In the genomic region with DNA sequence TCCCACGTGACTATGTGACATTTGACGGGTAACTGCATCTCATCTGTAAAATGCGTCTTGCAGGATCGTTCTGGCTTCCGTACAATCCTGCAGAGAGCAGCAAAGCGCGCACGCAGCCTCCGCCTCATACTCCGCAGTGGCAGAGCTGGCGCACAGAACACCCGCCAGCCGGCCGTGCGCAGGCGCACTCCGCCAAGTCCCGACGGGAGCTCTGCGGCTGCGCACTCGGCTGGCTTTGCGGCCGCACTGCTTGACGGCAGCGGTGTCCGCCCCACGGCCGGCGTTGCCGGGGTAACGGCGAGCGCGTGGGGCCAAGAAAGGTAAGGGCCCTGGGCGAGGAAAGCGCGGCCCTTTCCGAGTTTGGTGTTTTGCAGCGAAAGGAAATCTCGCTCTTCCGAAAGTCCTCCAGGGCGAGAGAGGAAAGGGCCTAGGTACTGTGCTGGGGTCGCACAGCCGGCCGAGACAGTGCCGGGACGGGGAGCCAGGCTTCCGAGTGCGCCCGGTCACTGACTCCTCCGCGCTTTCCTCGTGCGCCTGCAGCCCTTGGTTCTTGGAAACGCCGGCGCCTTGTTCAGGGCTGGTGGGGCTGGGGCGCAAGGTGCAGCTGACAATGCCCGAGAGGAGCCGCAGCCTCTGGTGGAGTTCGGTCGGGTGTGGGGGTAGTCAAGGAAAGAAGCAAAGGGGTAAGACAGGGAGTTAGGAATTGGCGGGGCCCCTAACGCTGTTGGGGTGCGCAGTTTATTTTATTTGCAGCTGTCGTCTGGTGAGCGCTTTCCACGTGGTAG, we compare ENCODE assay signal across 1 cellular context.
TF ChIP-seq lines count a peak whose summit lies in the region.

A gene (plus strand): TSS at position 283 of the 785 bp plus-strand sequence. CDS start 5,321 bp downstream, outside the sequence.

TF ChIP-seq in HepG2, 621 proteins besides CTCF, POLR2A, EP300 and RAD21 (continued from another document and continues in another):
- TF ChIP-seq, protein P1, sequence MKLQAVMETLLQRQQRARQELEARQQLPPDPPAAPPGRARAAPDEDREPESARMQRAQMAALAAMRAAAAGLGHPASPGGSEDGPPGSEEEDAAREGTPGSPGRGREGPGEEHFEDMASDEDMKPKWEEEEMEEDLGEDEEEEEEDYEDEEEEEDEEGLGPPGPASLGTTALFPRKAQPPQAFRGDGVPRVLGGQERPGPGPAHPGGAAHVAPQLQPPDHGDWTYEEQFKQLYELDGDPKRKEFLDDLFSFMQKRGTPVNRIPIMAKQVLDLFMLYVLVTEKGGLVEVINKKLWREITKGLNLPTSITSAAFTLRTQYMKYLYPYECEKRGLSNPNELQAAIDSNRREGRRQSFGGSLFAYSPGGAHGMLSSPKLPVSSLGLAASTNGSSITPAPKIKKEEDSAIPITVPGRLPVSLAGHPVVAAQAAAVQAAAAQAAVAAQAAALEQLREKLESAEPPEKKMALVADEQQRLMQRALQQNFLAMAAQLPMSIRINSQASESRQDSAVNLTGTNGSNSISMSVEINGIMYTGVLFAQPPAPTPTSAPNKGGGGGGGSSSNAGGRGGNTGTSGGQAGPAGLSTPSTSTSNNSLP (IDR thresholded peaks at IDR 0.05; ENCODE audit: low read depth, low read length): no peak
- TF ChIP-seq, protein P2, sequence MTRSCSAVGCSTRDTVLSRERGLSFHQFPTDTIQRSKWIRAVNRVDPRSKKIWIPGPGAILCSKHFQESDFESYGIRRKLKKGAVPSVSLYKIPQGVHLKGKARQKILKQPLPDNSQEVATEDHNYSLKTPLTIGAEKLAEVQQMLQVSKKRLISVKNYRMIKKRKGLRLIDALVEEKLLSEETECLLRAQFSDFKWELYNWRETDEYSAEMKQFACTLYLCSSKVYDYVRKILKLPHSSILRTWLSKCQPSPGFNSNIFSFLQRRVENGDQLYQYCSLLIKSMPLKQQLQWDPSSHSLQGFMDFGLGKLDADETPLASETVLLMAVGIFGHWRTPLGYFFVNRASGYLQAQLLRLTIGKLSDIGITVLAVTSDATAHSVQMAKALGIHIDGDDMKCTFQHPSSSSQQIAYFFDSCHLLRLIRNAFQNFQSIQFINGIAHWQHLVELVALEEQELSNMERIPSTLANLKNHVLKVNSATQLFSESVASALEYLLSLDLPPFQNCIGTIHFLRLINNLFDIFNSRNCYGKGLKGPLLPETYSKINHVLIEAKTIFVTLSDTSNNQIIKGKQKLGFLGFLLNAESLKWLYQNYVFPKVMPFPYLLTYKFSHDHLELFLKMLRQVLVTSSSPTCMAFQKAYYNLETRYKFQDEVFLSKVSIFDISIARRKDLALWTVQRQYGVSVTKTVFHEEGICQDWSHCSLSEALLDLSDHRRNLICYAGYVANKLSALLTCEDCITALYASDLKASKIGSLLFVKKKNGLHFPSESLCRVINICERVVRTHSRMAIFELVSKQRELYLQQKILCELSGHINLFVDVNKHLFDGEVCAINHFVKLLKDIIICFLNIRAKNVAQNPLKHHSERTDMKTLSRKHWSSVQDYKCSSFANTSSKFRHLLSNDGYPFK (CRISPR knock-in tag; IDR thresholded peaks at IDR 0.05; ENCODE audit: borderline replicate concordance): peak; percentile 89; the same call in 1 of the 2 replicates
- TF ChIP-seq ZFP82 (CRISPR knock-in tag; IDR thresholded peaks at IDR 0.05; ENCODE audit: borderline replicate concordance) (no peak), NCOR1 (IDR thresholded peaks at IDR 0.05; ENCODE audit: borderline replicate concordance, low read length) (no peak), ZNF878 (CRISPR knock-in tag; IDR thresholded peaks at IDR 0.05) (no peak), KDM1A (CRISPR knock-in tag; IDR thresholded peaks at IDR 0.05) (no peak), NR1H2 (CRISPR knock-in tag; IDR thresholded peaks at IDR 0.05; ENCODE audit: borderline replicate concordance, low read depth) (no peak), ZNF670 (CRISPR knock-in tag; IDR thresholded peaks at IDR 0.05; ENCODE audit: borderline replicate concordance) (no peak), HNF4G (IDR thresholded peaks at IDR 0.05; ENCODE audit: borderline replicate concordance, low read depth, low read length) (no peak), HNF4G (CRISPR knock-in tag; IDR thresholded peaks at IDR 0.05; ENCODE audit: borderline replicate concordance, low read depth) (no peak), ZMAT3 (CRISPR knock-in tag; conservative IDR thresholded peaks at IDR 0.05) (peak; percentile 92), TEAD3 (CRISPR knock-in tag; optimal IDR thresholded peaks at IDR 0.05; ENCODE audit: borderline replicate concordance) (peak; percentile 42), ZNF101 (CRISPR knock-in tag; IDR thresholded peaks at IDR 0.05; ENCODE audit: borderline replicate concordance, low read depth) (no peak), ZKSCAN5 (CRISPR knock-in tag; IDR thresholded peaks at IDR 0.05) (no peak), ZNF350 (CRISPR knock-in tag; IDR thresholded peaks at IDR 0.05; ENCODE audit: borderline replicate concordance, low read depth) (peak; percentile 91; the same call in 1 of the 2 replicates), GPN1 (CRISPR knock-in tag; IDR thresholded peaks at IDR 0.05; ENCODE audit: borderline replicate concordance) (no peak), ZNF816 (CRISPR knock-in tag; IDR thresholded peaks at IDR 0.05; ENCODE audit: borderline replicate concordance) (no peak), MLLT10 (CRISPR knock-in tag; IDR thresholded peaks at IDR 0.05) (no peak), GZF1 (CRISPR knock-in tag; IDR thresholded peaks at IDR 0.05) (peak; percentile 62; the same call in 1 of the 2 replicates), PHF21A (CRISPR knock-in tag; IDR thresholded peaks at IDR 0.05) (no peak; the same call in 1 of the 2 replicates), RFX1 (IDR thresholded peaks at IDR 0.05) (peak; percentile 96), GLI4 (CRISPR knock-in tag; IDR thresholded peaks at IDR 0.05; ENCODE audit: borderline replicate concordance) (no peak), ZNF547 (CRISPR knock-in tag; IDR thresholded peaks at IDR 0.05) (no peak), ZNF446 (CRISPR knock-in tag; IDR thresholded peaks at IDR 0.05) (0 out of 2 replicates have a peak, but pooled peaks have one; percentile 65), FIP1L1 (IDR thresholded peaks at IDR 0.05; ENCODE audit: borderline replicate concordance, insufficient read depth, low read depth, low read length) (no peak), XRCC5 (optimal IDR thresholded peaks at IDR 0.05; ENCODE audit: low read length) (no peak), ZNF383 (CRISPR knock-in tag; IDR thresholded peaks at IDR 0.05; ENCODE audit: borderline replicate concordance) (no peak), ZNF75D (CRISPR knock-in tag; IDR thresholded peaks at IDR 0.05; ENCODE audit: borderline replicate concordance) (no peak)
- TF ChIP-seq, protein P3, sequence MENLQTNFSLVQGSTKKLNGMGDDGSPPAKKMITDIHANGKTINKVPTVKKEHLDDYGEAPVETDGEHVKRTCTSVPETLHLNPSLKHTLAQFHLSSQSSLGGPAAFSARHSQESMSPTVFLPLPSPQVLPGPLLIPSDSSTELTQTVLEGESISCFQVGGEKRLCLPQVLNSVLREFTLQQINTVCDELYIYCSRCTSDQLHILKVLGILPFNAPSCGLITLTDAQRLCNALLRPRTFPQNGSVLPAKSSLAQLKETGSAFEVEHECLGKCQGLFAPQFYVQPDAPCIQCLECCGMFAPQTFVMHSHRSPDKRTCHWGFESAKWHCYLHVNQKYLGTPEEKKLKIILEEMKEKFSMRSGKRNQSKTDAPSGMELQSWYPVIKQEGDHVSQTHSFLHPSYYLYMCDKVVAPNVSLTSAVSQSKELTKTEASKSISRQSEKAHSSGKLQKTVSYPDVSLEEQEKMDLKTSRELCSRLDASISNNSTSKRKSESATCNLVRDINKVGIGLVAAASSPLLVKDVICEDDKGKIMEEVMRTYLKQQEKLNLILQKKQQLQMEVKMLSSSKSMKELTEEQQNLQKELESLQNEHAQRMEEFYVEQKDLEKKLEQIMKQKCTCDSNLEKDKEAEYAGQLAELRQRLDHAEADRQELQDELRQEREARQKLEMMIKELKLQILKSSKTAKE (CRISPR knock-in tag; IDR thresholded peaks at IDR 0.05; ENCODE audit: borderline replicate concordance): no peak
- TF ChIP-seq, protein P4, sequence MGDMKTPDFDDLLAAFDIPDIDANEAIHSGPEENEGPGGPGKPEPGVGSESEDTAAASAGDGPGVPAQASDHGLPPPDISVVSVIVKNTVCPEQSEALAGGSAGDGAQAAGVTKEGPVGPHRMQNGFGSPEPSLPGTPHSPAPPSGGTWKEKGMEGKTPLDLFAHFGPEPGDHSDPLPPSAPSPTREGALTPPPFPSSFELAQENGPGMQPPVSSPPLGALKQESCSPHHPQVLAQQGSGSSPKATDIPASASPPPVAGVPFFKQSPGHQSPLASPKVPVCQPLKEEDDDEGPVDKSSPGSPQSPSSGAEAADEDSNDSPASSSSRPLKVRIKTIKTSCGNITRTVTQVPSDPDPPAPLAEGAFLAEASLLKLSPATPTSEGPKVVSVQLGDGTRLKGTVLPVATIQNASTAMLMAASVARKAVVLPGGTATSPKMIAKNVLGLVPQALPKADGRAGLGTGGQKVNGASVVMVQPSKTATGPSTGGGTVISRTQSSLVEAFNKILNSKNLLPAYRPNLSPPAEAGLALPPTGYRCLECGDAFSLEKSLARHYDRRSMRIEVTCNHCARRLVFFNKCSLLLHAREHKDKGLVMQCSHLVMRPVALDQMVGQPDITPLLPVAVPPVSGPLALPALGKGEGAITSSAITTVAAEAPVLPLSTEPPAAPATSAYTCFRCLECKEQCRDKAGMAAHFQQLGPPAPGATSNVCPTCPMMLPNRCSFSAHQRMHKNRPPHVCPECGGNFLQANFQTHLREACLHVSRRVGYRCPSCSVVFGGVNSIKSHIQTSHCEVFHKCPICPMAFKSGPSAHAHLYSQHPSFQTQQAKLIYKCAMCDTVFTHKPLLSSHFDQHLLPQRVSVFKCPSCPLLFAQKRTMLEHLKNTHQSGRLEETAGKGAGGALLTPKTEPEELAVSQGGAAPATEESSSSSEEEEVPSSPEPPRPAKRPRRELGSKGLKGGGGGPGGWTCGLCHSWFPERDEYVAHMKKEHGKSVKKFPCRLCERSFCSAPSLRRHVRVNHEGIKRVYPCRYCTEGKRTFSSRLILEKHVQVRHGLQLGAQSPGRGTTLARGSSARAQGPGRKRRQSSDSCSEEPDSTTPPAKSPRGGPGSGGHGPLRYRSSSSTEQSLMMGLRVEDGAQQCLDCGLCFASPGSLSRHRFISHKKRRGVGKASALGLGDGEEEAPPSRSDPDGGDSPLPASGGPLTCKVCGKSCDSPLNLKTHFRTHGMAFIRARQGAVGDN (CRISPR knock-in tag; IDR thresholded peaks at IDR 0.05): peak; percentile 95
- TF ChIP-seq, protein P5, sequence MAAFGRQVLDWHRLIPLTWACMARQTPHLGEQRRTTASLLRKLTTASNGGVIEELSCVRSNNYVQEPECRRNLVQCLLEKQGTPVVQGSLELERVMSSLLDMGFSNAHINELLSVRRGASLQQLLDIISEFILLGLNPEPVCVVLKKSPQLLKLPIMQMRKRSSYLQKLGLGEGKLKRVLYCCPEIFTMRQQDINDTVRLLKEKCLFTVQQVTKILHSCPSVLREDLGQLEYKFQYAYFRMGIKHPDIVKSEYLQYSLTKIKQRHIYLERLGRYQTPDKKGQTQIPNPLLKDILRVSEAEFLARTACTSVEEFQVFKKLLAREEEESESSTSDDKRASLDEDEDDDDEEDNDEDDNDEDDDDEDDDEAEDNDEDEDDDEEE (CRISPR knock-in tag; IDR thresholded peaks at IDR 0.05): 0 out of 2 replicates have a peak, but pooled peaks have one; percentile 73
- TF ChIP-seq, protein P6, sequence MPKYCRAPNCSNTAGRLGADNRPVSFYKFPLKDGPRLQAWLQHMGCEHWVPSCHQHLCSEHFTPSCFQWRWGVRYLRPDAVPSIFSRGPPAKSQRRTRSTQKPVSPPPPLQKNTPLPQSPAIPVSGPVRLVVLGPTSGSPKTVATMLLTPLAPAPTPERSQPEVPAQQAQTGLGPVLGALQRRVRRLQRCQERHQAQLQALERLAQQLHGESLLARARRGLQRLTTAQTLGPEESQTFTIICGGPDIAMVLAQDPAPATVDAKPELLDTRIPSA (CRISPR knock-in tag; IDR thresholded peaks at IDR 0.05; ENCODE audit: borderline replicate concordance): no peak; the same call in 1 of the 2 replicates
- TF ChIP-seq, protein P7, sequence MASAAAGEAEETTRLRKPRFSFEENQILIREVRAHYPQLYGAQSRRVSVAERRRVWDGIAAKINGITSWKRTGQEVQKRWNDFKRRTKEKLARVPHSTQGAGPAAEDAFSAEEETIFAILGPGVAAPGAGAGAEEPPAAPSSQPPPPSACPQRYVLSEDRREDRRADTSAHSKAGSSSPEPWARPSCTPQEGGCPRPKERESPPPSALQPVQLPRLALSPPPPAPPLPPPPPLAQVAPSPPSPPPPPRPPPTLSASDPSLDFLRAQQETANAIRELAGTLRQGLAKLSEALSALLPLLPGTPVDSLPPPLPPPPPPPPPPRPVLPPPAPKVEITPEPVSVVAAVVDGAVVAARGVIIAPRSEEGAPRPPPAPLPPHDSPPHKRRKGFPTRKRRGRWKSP (CRISPR knock-in tag; IDR thresholded peaks at IDR 0.05): peak; percentile 84
- TF ChIP-seq, protein P8, sequence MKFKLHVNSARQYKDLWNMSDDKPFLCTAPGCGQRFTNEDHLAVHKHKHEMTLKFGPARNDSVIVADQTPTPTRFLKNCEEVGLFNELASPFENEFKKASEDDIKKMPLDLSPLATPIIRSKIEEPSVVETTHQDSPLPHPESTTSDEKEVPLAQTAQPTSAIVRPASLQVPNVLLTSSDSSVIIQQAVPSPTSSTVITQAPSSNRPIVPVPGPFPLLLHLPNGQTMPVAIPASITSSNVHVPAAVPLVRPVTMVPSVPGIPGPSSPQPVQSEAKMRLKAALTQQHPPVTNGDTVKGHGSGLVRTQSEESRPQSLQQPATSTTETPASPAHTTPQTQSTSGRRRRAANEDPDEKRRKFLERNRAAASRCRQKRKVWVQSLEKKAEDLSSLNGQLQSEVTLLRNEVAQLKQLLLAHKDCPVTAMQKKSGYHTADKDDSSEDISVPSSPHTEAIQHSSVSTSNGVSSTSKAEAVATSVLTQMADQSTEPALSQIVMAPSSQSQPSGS (CRISPR knock-in tag; IDR thresholded peaks at IDR 0.05): no peak
